In the genomic region with DNA sequence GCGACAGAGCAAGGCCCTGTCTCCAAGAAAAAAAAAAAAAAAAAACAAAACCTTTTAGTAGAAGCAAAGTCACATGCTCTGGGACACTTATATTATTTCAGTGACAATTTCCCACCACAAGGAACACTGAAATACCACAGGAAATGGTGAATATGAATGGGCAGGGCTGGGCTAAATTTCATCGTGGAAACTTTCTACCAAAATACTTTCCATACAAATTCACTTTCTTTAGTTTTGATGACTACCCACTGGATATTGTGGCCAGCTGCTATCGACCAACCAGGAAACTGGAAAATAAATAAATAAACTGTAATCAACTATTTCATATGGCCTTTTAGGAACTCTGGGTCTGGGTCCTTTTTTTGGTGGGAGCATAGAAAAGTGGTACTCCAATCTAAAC, we compare ENCODE assay signal across 17 cellular contexts.
"Had no signal": no experiment of that assay in that cellular context is flagged by ENCODE, and none has a peak within 500 bp of the region (broad histone marks: within the 10 kb centered on the region; RNA-seq: fewer than 3 reads in every experiment).

No MANE protein-coding gene starts in this region.

- H3K4me3 ChIP-seq: cardiac muscle cell, colonic mucosa, heart left ventricle, left lung, psoas muscle, right lobe of liver, stomach, thyroid gland had no signal

- ATAC-seq: activated T-cell treated with anti-CD3 and anti-CD28 coated beads, Interleukin-2, amount 50 U/mL, for 72 hours; heart left ventricle; left lung; natural killer cell treated with Interleukin-12 subunit alpha and Interleukin-12 subunit beta and Interleukin-15 and Interleukin-18, amount 100 ng/mL, for 72 hours; psoas muscle; right lobe of liver had no signal

- H3K36me3 ChIP-seq: cardiac muscle cell, colonic mucosa, heart left ventricle, left lung, right lobe of liver, stomach, thyroid gland had no signal

- H3K9me3 ChIP-seq: colonic mucosa, heart left ventricle, left lung, psoas muscle, stomach, thyroid gland had no signal

- H3K27ac ChIP-seq: cardiac muscle cell, colonic mucosa, left lung, psoas muscle, right lobe of liver, thyroid gland had no signal

- H3K27me3 ChIP-seq: cardiac muscle cell, colonic mucosa, heart left ventricle, left lung, right lobe of liver, stomach, thyroid gland had no signal

- DNase-seq: activated CD4-positive, alpha-beta memory T cell treated with anti-CD3 and anti-CD28 coated beads for 36 hours; activated CD4-positive, alpha-beta T cell treated with anti-CD3 and anti-CD28 coated beads for 1 hour; activated gamma-delta T cell treated with Interleukin-2 at 50 U/mL for 16 hours; activated T-cell treated with anti-CD3 and anti-CD28 coated beads, Interleukin-2, amount 50 U/mL, for 72 hours; colonic mucosa; effector CD8-positive, alpha-beta T cell; heart left ventricle; islet precursor cell; left lung; occipital lobe; psoas muscle; right lobe of liver; stimulated activated CD4-positive, alpha-beta T cell treated with anti-CD3 and anti-CD28 coated beads, Interleukin-2, amount 100 ng/mL, for 48 hours; stomach; thyroid gland had no signal
